In genomic region chr16:48231675-48232214, GRCh38 we compare ENCODE assay signal across 8 cellular contexts. TPM values are rescaled to one million over a fixed set of nuclear protein-coding genes. Genes with fewer than 3 reads are reported as not detected.
A peak's percentile ranks its signal among the peaks of the same experiment; 100 is the strongest.
DNase-seq lines count a peak whose midpoint lies in the region; ATAC-seq, FAIRE-seq and TF ChIP-seq lines count a peak whose summit lies in the region.

No MANE protein-coding gene starts in this region.

- H2BK5ac ChIP-seq in H1 (ENCODE audit: low read depth, low read length) = no peak overlapping the region

- H3K79me2 ChIP-seq in H1 (ENCODE audit: control insufficient read depth in 1 of 2, insufficient read depth in 2 of 2, low read length in 2 of 2) = no peaks in the 10 kb centered on the region

- no peak overlapping the region for H3K4me2 ChIP-seq in H1 (ENCODE audit: insufficient read depth in 1 of 2, low read depth in 2 of 2, low read length in 2 of 2)

- H3K56ac ChIP-seq in H1 (replicated peaks; ENCODE audit: insufficient read length, low read depth, low read length) = no peak overlapping the region

- no peak overlapping the region for H2BK12ac ChIP-seq in H1 (ENCODE audit: low read depth, low read length)

- peak; percentile 60 for ATAC-seq in HG03139 (IDR thresholded peaks at IDR 0.05; ENCODE audit: unreplicated experiment)
- ATAC-seq in HG03342 (IDR thresholded peaks at IDR 0.05; ENCODE audit: unreplicated experiment) = no peak

- no peaks in the 10 kb centered on the region for H3K36me3 ChIP-seq in H1 (ENCODE audit: control insufficient read depth in 2 of 4, insufficient read depth in 4 of 4, low read length in 3 of 4)

- H3K23ac ChIP-seq in H1 (ENCODE audit: insufficient read length) = no peak overlapping the region

- POLR2A ChIA-PET in H1 (lab: Charles Lee; ENCODE audit: partially characterized antibody) = no interaction called here

- H3K27me3 ChIP-seq in H1 (replicated peaks in 1 of 4; ENCODE audit: control insufficient read depth in 3 of 4, extremely low read depth in 1 of 4, insufficient read depth in 3 of 4, low read length in 3 of 4) = no peaks in the 10 kb centered on the region

- CTCF ChIA-PET in H1 (lab: Charles Lee; ENCODE audit: partially characterized antibody) = interaction anchor here (0.6 to 2.9 kb wide), 11 partner anchors 12 to 398 kb away, joined by 3 to 12 read pairs (median 4); no protein-coding TSS in a partner anchor

- no peaks in the 10 kb centered on the region for H3K4me1 ChIP-seq in H1 (replicated peaks in 1 of 4; ENCODE audit: control insufficient read depth in 3 of 4, insufficient read depth in 4 of 4, low read length in 3 of 4)

- H4K5ac ChIP-seq in H1 (ENCODE audit: insufficient read length, low read depth, low read length) = no peak overlapping the region

- peak; percentile 67 to 74 for TF ChIP-seq RAD21 in H1 (IDR thresholded peaks at IDR 0.05 in 1 of 2, conservative IDR thresholded peaks at IDR 0.05 in 1 of 2; ENCODE audit: low read depth in 2 of 2, low read length in 2 of 2)

- H3K23me2 ChIP-seq in H1 (ENCODE audit: low read depth, low read length) = no peaks in the 10 kb centered on the region

- H3K36me3 Mint-ChIP-seq in osteocyte (ENCODE audit: unreplicated experiment) = no peaks in the 10 kb centered on the region

- no peak overlapping the region for H3K27ac Mint-ChIP-seq in osteocyte (ENCODE audit: unreplicated experiment)

- FAIRE-seq in H1 (lab: Jason Lieb, UNC) = peak; percentile 65

- WGBS in H1 (ENCODE audit: extremely low coverage in 1 of 2, insufficient coverage in 1 of 2, insufficient read length in 1 of 2, insufficient replicate concordance in 2 of 2, low coverage in 1 of 2, low lambda C conversion rate in 2 of 2, missing lambda C conversion rate in 1 of 2), 2 experiments = 78% methylated on average over 9 of the region's 9 CpGs; no CpG with 5 or more reads in 1 of the 2 experiments

- H3K9me3 Mint-ChIP-seq in osteocyte (ENCODE audit: unreplicated experiment) = no peaks in the 10 kb centered on the region

- no peak overlapping the region for H4K91ac ChIP-seq in H1 (replicated peaks; ENCODE audit: insufficient read length, low read length)

- H3K4me1 Mint-ChIP-seq in osteocyte (ENCODE audit: unreplicated experiment) = peaks cover 6% of the 10 kb centered on the region

- H3K14ac ChIP-seq in H1 (ENCODE audit: insufficient read length) = no peak overlapping the region

- H2BK20ac ChIP-seq in H1 (ENCODE audit: low read length) = no peak overlapping the region

- no peak overlapping the region for H3K4ac ChIP-seq in H1 (replicated peaks; ENCODE audit: insufficient read length, low read depth, low read length)

- no peaks in the 10 kb centered on the region for H3K79me1 ChIP-seq in H1 (ENCODE audit: low read depth, low read length)

- H3K27ac ChIP-seq in H1 (ENCODE audit: low read depth, low read length) = no peak overlapping the region

- H2AFZ ChIP-seq in H1 (ENCODE audit: low read length) = 0 out of 2 replicates have a peak overlapping the region, but pooled peaks have one; percentile 58

- H2BK120ac ChIP-seq in H1 (replicated peaks; ENCODE audit: low read depth, low read length) = no peak overlapping the region

- no peak for TF ChIP-seq EP300 in H1 (IDR thresholded peaks at IDR 0.05; ENCODE audit: borderline replicate concordance in 1 of 2, low read depth in 2 of 2, low read length in 2 of 2)

- DNase-seq in A172 (ENCODE audit: low spot score) = peak; percentile 47
- peak; percentile 38 for DNase-seq in SKM-1 treated with dmso at 0.1 percent for 144 hours (lab: John Stamatoyannopoulos, UW; ENCODE audit: unreplicated experiment)
- DNase-seq in H1 (ENCODE audit: low read depth in 1 of 2, low spot score in 2 of 2) = peak; percentile 29 to 61
- no peak for DNase-seq in osteocyte (ENCODE audit: extremely low spot score, unreplicated experiment)
- no peak for DNase-seq in NCI-H446 treated with DMSO at 0.1 percent for 48 hours (lab: John Stamatoyannopoulos, UW)

- no peak overlapping the region for H3K4me3 ChIP-seq in H1 (ENCODE audit: extremely low read depth in 1 of 4, insufficient read depth in 2 of 4, low read depth in 3 of 4, low read length in 4 of 4)

- H2BK15ac ChIP-seq in H1 (ENCODE audit: low read length) = no peak overlapping the region

- H2AK5ac ChIP-seq in H1 (ENCODE audit: low read depth, low read length) = no peak overlapping the region

- no peak overlapping the region for H3K4me3 Mint-ChIP-seq in osteocyte (ENCODE audit: unreplicated experiment)

- H3K9me3 ChIP-seq in H1 (ENCODE audit: insufficient read depth in 2 of 2, low read depth in 1 of 2, low read length in 1 of 2) = no peaks in the 10 kb centered on the region

- TF ChIP-seq CTCF in GM12872 (IDR thresholded peaks at IDR 0.05; ENCODE audit: insufficient read depth, low read depth, low read length) = peak; percentile 71
- TF ChIP-seq CTCF in H1 (IDR thresholded peaks at IDR 0.05; ENCODE audit: control extremely low read depth in 1 of 3, insufficient read depth in 1 of 3, low read depth in 1 of 3, low read length in 3 of 3) = peak; percentile 58 to 75 (median 68)
- peak; percentile 63 for TF ChIP-seq CTCF in osteocyte (IDR thresholded peaks at IDR 0.05)

- H3K18ac ChIP-seq in H1 (ENCODE audit: extremely low read depth, low read length) = no peak overlapping the region

- H3K9ac ChIP-seq in H1 (replicated peaks in 1 of 4; ENCODE audit: extremely low read depth in 1 of 4, low read depth in 3 of 4, low read length in 3 of 4) = no peak overlapping the region

- no peaks in the 10 kb centered on the region for H4K20me1 ChIP-seq in H1 (replicated peaks in 1 of 2; ENCODE audit: control insufficient read depth in 1 of 2, insufficient read depth in 2 of 2, low read length in 2 of 2)

- no peak overlapping the region for H4K8ac ChIP-seq in H1 (ENCODE audit: extremely low read depth, insufficient read depth, low read length)

- H3K27me3 Mint-ChIP-seq in osteocyte (ENCODE audit: unreplicated experiment) = peaks cover 15% of the 10 kb centered on the region

- TF ChIP-seq POLR2A in H1 (IDR thresholded peaks at IDR 0.05; ENCODE audit: control extremely low read depth in 1 of 2, low read depth in 2 of 2, low read length in 2 of 2) = no peak

TF ChIP-seq in H1, 55 proteins besides CTCF, POLR2A, EP300 and RAD21:
- no peak for TF ChIP-seq NANOG (IDR thresholded peaks at IDR 0.05; ENCODE audit: insufficient read depth, low read depth, low read length, poor library complexity, severe bottlenecking)
- no peak for TF ChIP-seq ATF2 (IDR thresholded peaks at IDR 0.05; ENCODE audit: low read length)
- no peak for TF ChIP-seq HDAC2 (IDR thresholded peaks at IDR 0.05; ENCODE audit: borderline replicate concordance in 1 of 2, low read depth in 2 of 2, low read length in 2 of 2)
- TF ChIP-seq SIN3A (conservative IDR thresholded peaks at IDR 0.05 in 1 of 2, IDR thresholded peaks at IDR 0.05 in 1 of 2; ENCODE audit: low read depth in 1 of 2, low read length in 2 of 2) = no peak
- no peak for TF ChIP-seq POLR2AphosphoS5 (IDR thresholded peaks at IDR 0.05; ENCODE audit: low read depth, low read length)
- no peak for TF ChIP-seq CTBP2 (IDR thresholded peaks at IDR 0.05; ENCODE audit: borderline replicate concordance, insufficient read depth, insufficient read length, low read length)
- TF ChIP-seq EGR1 (IDR thresholded peaks at IDR 0.05; ENCODE audit: borderline replicate concordance, low read depth, low read length) = no peak
- TF ChIP-seq RXRA (IDR thresholded peaks at IDR 0.05; ENCODE audit: insufficient read depth, low read depth, low read length) = no peak
- TF ChIP-seq CBX5 (IDR thresholded peaks at IDR 0.05; ENCODE audit: low read depth, low read length) = no peak
- TF ChIP-seq PHF8 (conservative IDR thresholded peaks at IDR 0.05; ENCODE audit: low read depth, low read length) = no peak
- TF ChIP-seq ZNF274 (IDR thresholded peaks at IDR 0.05; ENCODE audit: borderline replicate concordance, extremely low read depth, low read length) = no peak
- no peak for TF ChIP-seq KDM1A (IDR thresholded peaks at IDR 0.05; ENCODE audit: borderline replicate concordance, low read length)
TF ChIP-seq in H1: peak in this region for 0.

RNA-seq across cellular contexts. Expression of gene LONP2, which starts 12.4 kb away (rescaled TPM):
- 52.7 and 58.0 TPM in 2 replicates for total RNA-seq in A172 (2014; rRNA removed; shearing (Covaris generic))
- 22.4 and 23.1 TPM in 2 replicates for total RNA-seq in H1 (2021; fragmentation: NEBNext Ultra II Directional; extraction: Animal tissue kit (Norgen Biotek cat#: 25700))
- polyA plus RNA-seq in H1 (2011; rRNA removed) = 7.0 and 8.1 TPM in 2 replicates
- polyA plus RNA-seq in H1 (2011; cell fraction: cytosol; rRNA removed) = 9.9 TPM
- polyA plus RNA-seq in H1 (2011; cell fraction: nucleus; rRNA removed) = 9.2 TPM
- polyA plus RNA-seq in H1 (2012, experiment 1 of 2) = 11.5 to 14.9 TPM (median 13.8 TPM) in 4 replicates
- 2.2 TPM for polyA plus RNA-seq in H1 (2012, experiment 2 of 2)
- polyA plus RNA-seq in H1 (2013, experiment 1 of 2) = 8.2 TPM
- polyA plus RNA-seq in H1 (2013, experiment 2 of 2) = 8.2 TPM
- 28.1 and 33.9 TPM in 2 replicates for polyA minus RNA-seq in H1 (2011; rRNA and poly(A)+ RNA removed)
- 18.2 TPM for polyA minus RNA-seq in H1 (2011; cell fraction: cytosol; rRNA and poly(A)+ RNA removed)
- 25.2 TPM for polyA minus RNA-seq in H1 (2011; cell fraction: nucleus; rRNA and poly(A)+ RNA removed)
- 67.1 and 69.5 TPM in 2 replicates for total RNA-seq in osteocyte

RNA-seq across cellular contexts. Expression of gene ABCC11, which starts 15.6 kb away (rescaled TPM):
- not detected in 2 replicates for total RNA-seq in A172 (2014; rRNA removed; shearing (Covaris generic))
- total RNA-seq in H1 (2021; fragmentation: NEBNext Ultra II Directional; extraction: Animal tissue kit (Norgen Biotek cat#: 25700)) = not detected in 2 replicates
- polyA plus RNA-seq in H1 (2011; rRNA removed) = 0.06 TPM in 2 replicates
- 0.06 TPM for polyA plus RNA-seq in H1 (2011; cell fraction: cytosol; rRNA removed)
- polyA plus RNA-seq in H1 (2011; cell fraction: nucleus; rRNA removed) = 0.26 TPM
- polyA plus RNA-seq in H1 (2012, experiment 1 of 2) = 0.11 to 0.17 TPM (median 0.11 TPM) in 3 of 4 replicates, not detected in the other
- polyA plus RNA-seq in H1 (2012, experiment 2 of 2) = 0.07 TPM
- polyA plus RNA-seq in H1 (2013, experiment 1 of 2) = 0.18 TPM
- polyA plus RNA-seq in H1 (2013, experiment 2 of 2) = 0.04 TPM
- polyA minus RNA-seq in H1 (2011; rRNA and poly(A)+ RNA removed) = 0.15 TPM in 1 of 2 replicates, not detected in the other
- not detected for polyA minus RNA-seq in H1 (2011; cell fraction: cytosol; rRNA and poly(A)+ RNA removed)
- not detected for polyA minus RNA-seq in H1 (2011; cell fraction: nucleus; rRNA and poly(A)+ RNA removed)
- total RNA-seq in osteocyte = 0.13 and 0.48 TPM in 2 replicates

Comparison
In these comparisons a context has a peak if more than half of its experiments do, and no peak if none do; other contexts are left out.
1. DNase-seq: peak in A172 (single experiment), SKM-1 treated with dmso at 0.1 percent for 144 hours (single experiment) and H1 (2 of 2); none in osteocyte (single experiment) and NCI-H446 treated with DMSO at 0.1 percent for 48 hours (single experiment).
2. Peak in every context shown above with its lines, with median percentiles within 50 percentile points of each other: CTCF ChIP-seq.